8 cellular contexts compared by ENCODE assay signal in genomic region chr2:38376346-38376682, GRCh38. TPM values are rescaled to one million over a fixed set of nuclear protein-coding genes. Genes with fewer than 3 reads are reported as not detected.
DNase-seq lines count a peak whose midpoint lies in the region; ATAC-seq and TF ChIP-seq lines count a peak whose summit lies in the region.

No MANE protein-coding gene starts in this region.

- H3K27ac ChIP-seq in uterus, result peak overlapping the region; percentile 99

- H3K27ac Mint-ChIP-seq in activated naive CD4-positive, alpha-beta T cell treated with anti-CD3 and anti-CD28 coated beads, Interleukin-2, amount 50 U/mL, for 24 hours, result peak overlapping the region; percentile 93
- peak overlapping the region; percentile 81 for H3K27ac Mint-ChIP-seq in osteocyte (ENCODE audit: unreplicated experiment)

- no peak for TF ChIP-seq CTCF in osteocyte (IDR thresholded peaks at IDR 0.05)
- no peak for TF ChIP-seq CTCF in uterus (IDR thresholded peaks at IDR 0.05)

- ATAC-seq in GM19463 (IDR thresholded peaks at IDR 0.05; ENCODE audit: unreplicated experiment) (peak; percentile 16), HG03571 (IDR thresholded peaks at IDR 0.05; ENCODE audit: unreplicated experiment) (peak; percentile 36)

- no peaks in the 10 kb centered on the region for H3K27me3 Mint-ChIP-seq in activated naive CD4-positive, alpha-beta T cell treated with anti-CD3 and anti-CD28 coated beads, Interleukin-2, amount 50 U/mL, for 24 hours
- peaks cover 10% of the 10 kb centered on the region for H3K27me3 Mint-ChIP-seq in osteocyte (ENCODE audit: unreplicated experiment)

- H3K36me3 ChIP-seq in uterus, result no peaks in the 10 kb centered on the region

- H3K4me1 Mint-ChIP-seq in activated naive CD4-positive, alpha-beta T cell treated with anti-CD3 and anti-CD28 coated beads, Interleukin-2, amount 50 U/mL, for 24 hours, result peaks cover 74% of the 10 kb centered on the region
- peaks cover 43% of the 10 kb centered on the region for H3K4me1 Mint-ChIP-seq in osteocyte (ENCODE audit: unreplicated experiment)

- no peak for TF ChIP-seq POLR2A in uterus (IDR thresholded peaks at IDR 0.05)

- no peaks in the 10 kb centered on the region for H3K9me3 Mint-ChIP-seq in activated naive CD4-positive, alpha-beta T cell treated with anti-CD3 and anti-CD28 coated beads, Interleukin-2, amount 50 U/mL, for 24 hours
- H3K9me3 Mint-ChIP-seq in osteocyte (ENCODE audit: unreplicated experiment), result no peaks in the 10 kb centered on the region

- peak overlapping the region; percentile 80 to 86 for H3K4me3 ChIP-seq in uterus

- H3K9me3 ChIP-seq in uterus, result no peaks in the 10 kb centered on the region

- H3K27me3 ChIP-seq in uterus, result no peaks in the 10 kb centered on the region

- H3K4me3 Mint-ChIP-seq in activated naive CD4-positive, alpha-beta T cell treated with anti-CD3 and anti-CD28 coated beads, Interleukin-2, amount 50 U/mL, for 24 hours, result peak overlapping the region; percentile 90
- H3K4me3 Mint-ChIP-seq in osteocyte (ENCODE audit: unreplicated experiment), result peak overlapping the region; percentile 87

- H3K4me1 ChIP-seq in uterus, result no peaks in the 10 kb centered on the region

- intact Hi-C loops in uterus (cut with DNase I; ENCODE audit: low total_unique reads), result loop anchor here (10.0 kb wide), 1 partner anchor 128 kb away; no protein-coding TSS in a partner anchor

- H3K36me3 Mint-ChIP-seq in activated naive CD4-positive, alpha-beta T cell treated with anti-CD3 and anti-CD28 coated beads, Interleukin-2, amount 50 U/mL, for 24 hours, result no peaks in the 10 kb centered on the region
- H3K36me3 Mint-ChIP-seq in osteocyte (ENCODE audit: unreplicated experiment), result peaks cover 2% of the 10 kb centered on the region

- DNase-seq in DMS 273 (lab: John Stamatoyannopoulos, UW; ENCODE audit: unreplicated experiment) (peak; percentile 82), OCI-M1 (lab: John Stamatoyannopoulos, UW) (peak; percentile 79), germinal center (ENCODE audit: low spot score) (peak; percentile 63), osteocyte (ENCODE audit: extremely low spot score, unreplicated experiment) (peak; percentile 88), uterus (peak in 1 of 2 donors; percentile 52)

RNA-seq across cellular contexts. Expression of gene ATL2, which starts 0.8 kb away (rescaled TPM):
- total RNA-seq in osteocyte (45.8 and 47.8 TPM in 2 replicates), uterus (100 to 1,000 TPM in 3 of 4 donors, 10 to 100 TPM in 1; 90.9 to 404 (median 140) TPM)
